Comparison of ENCODE assay signal across 9 cellular contexts in genomic region chr19:51368366-51369282, GRCh38. TPM values are rescaled to one million over a fixed set of nuclear protein-coding genes. Genes with fewer than 3 reads are reported as not detected.
DNase-seq lines count a peak whose midpoint lies in the region; ATAC-seq, FAIRE-seq and TF ChIP-seq lines count a peak whose summit lies in the region.
"Had no signal": no experiment of that assay in that cellular context is flagged by ENCODE, and none has a peak within 500 bp of the region (broad histone marks: within the 10 kb centered on the region; RNA-seq: fewer than 3 reads in every experiment).

Gene CLDND2, minus strand, starts transcription at chr19:51369003. Its CDS starts 426 bp downstream, at chr19:51368577.

- H3K4me1 ChIP-seq in GM12878 (ENCODE audit: control insufficient read depth, insufficient read depth, low read length) (peaks cover 32% of the 10 kb centered on the region), right lobe of liver (peaks cover 0 to 19% (median 4%) of the 10 kb centered on the region in 4 donors), tibial nerve (peaks cover 0 to 28% (median 7%) of the 10 kb centered on the region in 4 donors)

- FAIRE-seq in GM12878 (lab: Jason Lieb, UNC) = no peak
- FAIRE-seq in RCC 7860 (lab: Jason Lieb, UNC) = no peak

- peak within 1 kb of the TSS; percentile 85 for H2AFZ ChIP-seq in GM12878 (ENCODE audit: control insufficient read depth, low read depth, low read length)

- intact Hi-C loops in GM12878 (cut with micrococcal nuclease; ENCODE audit: unreplicated experiment) (no loop called here), right lobe of liver (cut with DNase I) (no loop called here)

- WGBS in GM12878 (ENCODE audit: insufficient coverage, insufficient replicate concordance, low lambda C conversion rate, missing lambda C conversion rate) = 54% methylated on average over 22 of the region's 23 CpGs
- WGBS in right lobe of liver (ENCODE audit: insufficient coverage, low coverage, low lambda C conversion rate, missing lambda C conversion rate) = 83% methylated on average over 9 of the region's 23 CpGs
- 72 to 78% methylated on average over 14 to 16 of the region's 23 CpGs for WGBS in tibial nerve, 2 donors

- peaks cover 18% of the 10 kb centered on the region for H3K79me2 ChIP-seq in GM12878 (ENCODE audit: control insufficient read depth, insufficient read depth, low read length)

- TF ChIP-seq CTCF in C4-2B (conservative IDR thresholded peaks at IDR 0.05) = no peak
- no peak for TF ChIP-seq CTCF in GM12878 (IDR thresholded peaks at IDR 0.05 in 2 of 3, conservative IDR thresholded peaks at IDR 0.05 in 1 of 3; ENCODE audit: control insufficient read depth in 2 of 3, extremely low read depth in 1 of 3, insufficient read depth in 1 of 3, low read depth in 3 of 3, low read length in 3 of 3)
- no peak for TF ChIP-seq CTCF in right lobe of liver (IDR thresholded peaks at IDR 0.05)
- TF ChIP-seq CTCF in tibial nerve (IDR thresholded peaks at IDR 0.05) = no peak

- SMC1A ChIA-PET in GM12878 (lab: Charles Lee; ENCODE audit: uncharacterized antibody, unreplicated experiment) = interaction anchor here (1.2 to 1.9 kb wide), 4 partner anchors 7 to 49 kb away, joined by 5 to 10 read pairs (median 6); partner anchors contain the start of gene SIGLEC10

- peak within 1 kb of the TSS; percentile 52 for H3K9ac ChIP-seq in GM12878 (ENCODE audit: control insufficient read depth, insufficient read depth, low read length)

- H3K27me3 ChIP-seq in GM12878 (replicated peaks in 1 of 2; ENCODE audit: control insufficient read depth in 2 of 2, insufficient read depth in 2 of 2, low read length in 1 of 2) = no peaks in the 10 kb centered on the region
- H3K27me3 ChIP-seq in right lobe of liver = no peaks in the 10 kb centered on the region
- H3K27me3 ChIP-seq in tibial nerve = no peaks in the 10 kb centered on the region

- H3K9me3 ChIP-seq in GM12878 (replicated peaks; ENCODE audit: control insufficient read depth, insufficient read depth, low read length) = no peaks in the 10 kb centered on the region
- H3K9me3 ChIP-seq in right lobe of liver = no peaks in the 10 kb centered on the region
- H3K9me3 ChIP-seq in tibial nerve = no peaks in the 10 kb centered on the region

- no peaks in the 10 kb centered on the region for H4K20me1 ChIP-seq in GM12878 (ENCODE audit: control insufficient read depth, insufficient read depth)

- TF ChIP-seq EP300 in GM12878 (IDR thresholded peaks at IDR 0.05; ENCODE audit: borderline replicate concordance in 1 of 2, control insufficient read depth in 1 of 2, low read depth in 2 of 2, low read length in 2 of 2) = no peak
- TF ChIP-seq EP300 in tibial nerve (IDR thresholded peaks at IDR 0.05) = no peak

- RAD21 ChIA-PET in GM12878 (lab: Charles Lee; ENCODE audit: unreplicated experiment) = interaction anchor here (0.5 to 2.3 kb wide), 7 partner anchors 8 to 48 kb away, joined by 3 to 34 read pairs (median 6); partner anchors contain the start of gene SIGLEC10

- peak within 1 kb of the TSS; percentile 93 for H3K27ac ChIP-seq in C4-2B
- H3K27ac ChIP-seq in GM12878 (ENCODE audit: control insufficient read depth, insufficient read depth) = peak within 1 kb of the TSS; percentile 56
- peak within 1 kb of the TSS in 2 of 3 donors; percentile 47 to 95 for H3K27ac ChIP-seq in right lobe of liver
- H3K27ac ChIP-seq in tibial nerve = peak within 1 kb of the TSS; percentile 74 to 99 (median 91)

- POLR2A ChIA-PET in GM12878 (lab: Charles Lee) = interaction anchor here (1.1 to 2.8 kb wide), 8 partner anchors 8 to 73 kb away, joined by 3 to 64 read pairs (median 8); partner anchors contain the start of gene SIGLEC10

- TF ChIP-seq RAD21 in GM12878 (IDR thresholded peaks at IDR 0.05; ENCODE audit: insufficient read depth, low read depth, low read length) = no peak

- ATAC-seq in GM12878 (no peak), right lobe of liver (no peak), GM18907 (IDR thresholded peaks at IDR 0.05; ENCODE audit: unreplicated experiment) (no peak)

- CTCF ChIA-PET in GM12878 (lab: Yijun Ruan, JAX) = interaction anchor here (0.6 to 2.4 kb wide), 8 partner anchors 8 to 72 kb away, joined by 3 to 12 read pairs (median 4); no protein-coding TSS in a partner anchor

- TF ChIP-seq POLR2A in GM12878 (IDR thresholded peaks at IDR 0.05; ENCODE audit: low read depth, low read length) = no peak; the same call in 1 of the 2 replicates
- TF ChIP-seq POLR2A in right lobe of liver (IDR thresholded peaks at IDR 0.05) = no peak
- no peak for TF ChIP-seq POLR2A in tibial nerve (IDR thresholded peaks at IDR 0.05)

- peak within 1 kb of the TSS; percentile 89 for H3K4me2 ChIP-seq in GM12878 (ENCODE audit: control insufficient read depth, insufficient read depth)

- DNase-seq in MV-4-11 (lab: John Stamatoyannopoulos, UW) (peak; percentile 27), GM12878 (ENCODE audit: low read depth, low spot score) (no peak), right lobe of liver (no peak), tibial nerve (ENCODE audit: low spot score in 2 of 2) (no peak), RCC 7860 (ENCODE audit: low spot score) (no peak), NCI-H226 (no peak)

- H3K36me3 ChIP-seq in GM12878 (ENCODE audit: control insufficient read depth in 2 of 2, insufficient read depth in 2 of 2, low read length in 1 of 2) = no peaks in the 10 kb centered on the region
- H3K36me3 ChIP-seq in right lobe of liver = no peaks in the 10 kb centered on the region
- H3K36me3 ChIP-seq in tibial nerve = no peaks in the 10 kb centered on the region

- BruUV-seq in GM12878 (replicated peaks; lab: Mats Ljungman, UMichigan) = no TSS peak

- in situ Hi-C loops in GM12878 (cut with MboI) = loop anchor here (10.0 to 25.0 kb wide), 2 partner anchors 554 to 1031 kb away; partner anchors contain the start of gene KCNC3

- peak within 1 kb of the TSS; percentile 82 for H3K4me3 ChIP-seq in GM12878
- peak within 1 kb of the TSS; percentile 77 to 92 (median 83) for H3K4me3 ChIP-seq in right lobe of liver
- H3K4me3 ChIP-seq in tibial nerve = peak within 1 kb of the TSS; percentile 61 to 84 (median 68)

TF ChIP-seq in GM12878, 131 proteins besides CTCF, POLR2A, EP300 and RAD21:
- TF ChIP-seq REST (IDR thresholded peaks at IDR 0.05; ENCODE audit: low read depth, low read length) (no peak), LARP7 (IDR thresholded peaks at IDR 0.05) (peak; percentile 43; the same call in 1 of the 2 replicates), CHD1 (IDR thresholded peaks at IDR 0.05; ENCODE audit: low read depth, low read length) (no peak), MLLT1 (IDR thresholded peaks at IDR 0.05) (no peak)

RNA-seq across cellular contexts. Expression of gene CLDND2, which starts in this region (rescaled TPM):
- 1.2 and 1.3 TPM in 2 replicates for total RNA-seq in GM12878 (2013; cell fraction: nucleolus; rRNA removed)
- 0.38 and 0.62 TPM in 2 replicates for total RNA-seq in GM12878 (2014; rRNA removed)
- total RNA-seq in GM12878 (2014; rRNA removed; fragmentation: Illumina TruSeq; extraction: Trizol) = 0.28 and 0.45 TPM in 2 replicates
- 0.90 and 3.3 TPM in 2 replicates for total RNA-seq in GM12878 (2021)
- polyA plus RNA-seq in GM12878 (2011; ENCODE audit: low read depth) = not detected
- polyA plus RNA-seq in GM12878 (2011; rRNA removed) = 1.4 and 1.8 TPM in 2 replicates
- polyA plus RNA-seq in GM12878 (2011; cell fraction: cytosol; rRNA removed) = 0.13 and 0.33 TPM in 2 replicates
- polyA plus RNA-seq in GM12878 (2011; cell fraction: nucleus; rRNA removed) = 0.85 and 1.8 TPM in 2 replicates
- polyA plus RNA-seq in GM12878 (2012) = 1.2 and 1.7 TPM in 2 replicates
- polyA plus RNA-seq in GM12878 (2014; fragmentation: Illumina TruSeq; extraction: Trizol) = not detected in 2 replicates
- 1 to 10 TPM; 1.2 to 3.2 TPM for polyA plus RNA-seq in GM12878 (2014; fragmentation: Nextera tagmentation; extraction: Ambion mirVana)
- 0.24 and 0.67 TPM in 2 replicates for polyA plus RNA-seq in GM12878 (2014; rRNA removed)
- 1 to 10 TPM; 3.2 to 7.1 TPM for polyA plus RNA-seq in GM12878 (2016; fragmentation: Nextera tagmentation; extraction: Ambion mirVana)
- polyA minus RNA-seq in GM12878 (2011; rRNA and poly(A)+ RNA removed) = 0.37 TPM in 1 of 2 replicates, not detected in the other
- not detected in 2 replicates for polyA minus RNA-seq in GM12878 (2011; cell fraction: cytosol; rRNA and poly(A)+ RNA removed)
- polyA minus RNA-seq in GM12878 (2011; cell fraction: nucleus; rRNA and poly(A)+ RNA removed) = not detected in 2 replicates
- 1 to 10 TPM in 1 of 6 experiments, under 1 TPM in 1, not detected in 4; 1.00 to 1.2 TPM for total RNA-seq in right lobe of liver
- total RNA-seq in tibial nerve = not detected
- total RNA-seq: renal cortical epithelial cell had no signal
